Comparison of ENCODE assay signal across 8 cellular contexts in the genomic region with DNA sequence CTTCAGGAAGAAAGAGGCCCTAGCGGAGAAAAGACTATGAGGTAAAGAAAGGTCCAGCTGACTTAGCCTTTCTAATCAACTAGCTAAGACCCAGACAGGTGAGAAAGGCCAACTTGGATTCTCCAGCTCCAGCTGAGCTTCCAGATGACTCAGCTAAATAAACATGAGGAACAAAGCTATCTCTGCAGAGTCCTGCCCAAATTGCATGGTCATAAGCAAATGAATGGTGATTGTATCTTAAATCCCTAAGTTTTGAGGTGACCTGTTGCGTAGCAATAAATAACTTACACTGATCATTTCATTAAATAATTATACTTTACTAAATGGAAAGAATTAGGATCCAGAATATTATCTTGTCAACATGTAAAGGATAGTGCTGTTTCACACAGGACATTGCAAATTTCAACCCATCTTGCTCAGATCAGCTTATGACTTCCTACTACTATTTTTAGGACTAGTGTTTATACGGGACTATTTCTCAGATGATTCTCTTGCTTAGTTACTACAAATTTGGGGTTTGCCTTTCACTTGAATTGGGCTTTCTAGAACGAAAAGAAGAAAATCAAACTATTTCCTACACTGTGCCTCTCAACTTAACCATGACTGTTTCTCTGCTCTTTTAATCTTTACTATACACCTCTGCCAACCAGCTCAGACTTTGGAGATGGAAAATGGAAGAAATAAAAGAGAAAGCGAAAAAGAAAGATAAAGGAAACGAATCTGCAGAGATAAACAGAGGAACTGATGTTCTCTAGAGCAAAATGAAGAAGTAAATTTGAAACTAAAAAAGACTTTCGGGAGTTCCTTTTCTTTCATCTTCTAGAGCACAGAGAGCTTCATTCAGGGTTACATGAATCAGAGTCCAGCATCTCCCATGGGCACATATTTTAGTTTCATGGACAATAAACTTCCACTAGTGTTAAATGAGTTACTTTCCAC. TPM values are rescaled to one million over a fixed set of nuclear protein-coding genes. Genes with fewer than 3 reads are reported as not detected.
DNase-seq lines count a peak whose midpoint lies in the region; ATAC-seq and TF ChIP-seq lines count a peak whose summit lies in the region.

No MANE protein-coding gene starts in this region.

- H3K36me3 Mint-ChIP-seq in T-helper 17 cell (ENCODE audit: low read depth) (peaks cover 2% of the 10 kb centered on the region), immature natural killer cell (no peaks in the 10 kb centered on the region)

- H3K4me3 Mint-ChIP-seq in T-helper 17 cell: peak overlapping the region; percentile 74
- H3K4me3 Mint-ChIP-seq in immature natural killer cell: peak overlapping the region in 4 of 5 donors; percentile 1 to 71 (median 33)

- H3K27ac Mint-ChIP-seq in T-helper 17 cell: peak overlapping the region; percentile 10
- H3K27ac Mint-ChIP-seq in immature natural killer cell: peak overlapping the region in 1 of 6 donors; percentile 57

- peaks cover 31% of the 10 kb centered on the region for H3K4me1 ChIP-seq in A673 (ENCODE audit: insufficient read depth, low read length, poor library complexity, severe bottlenecking)

- H3K9me3 Mint-ChIP-seq in immature natural killer cell: no peaks in the 10 kb centered on the region

- DNase-seq in A673 (ENCODE audit: low spot score) (no peak), T-helper 17 cell (no peak), immature natural killer cell (no peak), NCI-H187 (lab: John Stamatoyannopoulos, UW) (no peak), DMS79 treated with DMSO at 0.1 percent for 48 hours (lab: John Stamatoyannopoulos, UW) (no peak), activated gamma-delta T cell treated with Interleukin-2 at 50 U/mL for 16 hours (no peak)

- CTCF ChIA-PET in A673 (lab: Charles Lee): interaction anchor here (1.0 to 2.3 kb wide), 2 partner anchors 32 to 140 kb away, joined by 4 to 9 read pairs; no protein-coding TSS in a partner anchor

- H3K27ac ChIP-seq in A673 (ENCODE audit: low read depth, low read length, poor library complexity, severe bottlenecking): peak overlapping the region; percentile 43

- H3K27me3 ChIP-seq in A673 (replicated peaks; ENCODE audit: insufficient read depth, low read depth, low read length, poor library complexity): no peaks in the 10 kb centered on the region

- intact Hi-C loops in A673 (cut with micrococcal nuclease; ENCODE audit: unreplicated experiment): loop anchor here (5.0 to 10.0 kb wide), 2 partner anchors 125 to 592 kb away; no protein-coding TSS in a partner anchor

- H3K9me3 ChIP-seq in A673 (ENCODE audit: low read depth, low read length, poor library complexity, severe bottlenecking): no peaks in the 10 kb centered on the region
- H3K9me3 ChIP-seq in T-helper 17 cell (ENCODE audit: control insufficient read depth, low read length, poor library complexity, severe bottlenecking): no peaks in the 10 kb centered on the region

- H3K4me1 Mint-ChIP-seq in T-helper 17 cell: peaks cover 13% of the 10 kb centered on the region
- peaks cover 12% of the 10 kb centered on the region in 2 donors for H3K4me1 Mint-ChIP-seq in immature natural killer cell

- H3K27me3 Mint-ChIP-seq in T-helper 17 cell (peaks cover 4% of the 10 kb centered on the region), immature natural killer cell (ENCODE audit: low read depth in 3 of 3) (peaks cover 0 to 9% (median 0%) of the 10 kb centered on the region in 3 donors)

- ATAC-seq in GM18867 (IDR thresholded peaks at IDR 0.05; ENCODE audit: unreplicated experiment): peak; percentile 40
- peak; percentile 24 for ATAC-seq in HG03378 (IDR thresholded peaks at IDR 0.05; ENCODE audit: unreplicated experiment)
- peak; percentile 30 for ATAC-seq in T-helper 17 cell

- no TSS peak for BruUV-seq in A673 (replicated peaks; lab: Mats Ljungman, UMichigan)

- TF ChIP-seq CTCF in A673 (conservative IDR thresholded peaks at IDR 0.05; ENCODE audit: low read depth, low read length): no peak

- POLR2A ChIA-PET in A673 (lab: Charles Lee; ENCODE audit: low non-redundant PET): interaction anchor here (0.7 kb wide), 1 partner anchor 919 kb away, joined by 5 read pairs; no protein-coding TSS in a partner anchor

- H3K36me3 ChIP-seq in A673 (ENCODE audit: insufficient read depth, low read length, poor library complexity, severe bottlenecking): no peaks in the 10 kb centered on the region

- no peak overlapping the region for H3K4me3 ChIP-seq in A673 (ENCODE audit: low read depth, low read length, poor library complexity, severe bottlenecking)

RNA-seq across cellular contexts. Expression of a gene that starts 6.6 kb away (rescaled TPM):
- 2.4 and 2.7 TPM in 2 replicates for total RNA-seq in A673 (2021)
- total RNA-seq in T-helper 17 cell: not detected
- not detected for polyA plus RNA-seq in immature natural killer cell
